1 cellular context compared by ENCODE assay signal in the genomic region with DNA sequence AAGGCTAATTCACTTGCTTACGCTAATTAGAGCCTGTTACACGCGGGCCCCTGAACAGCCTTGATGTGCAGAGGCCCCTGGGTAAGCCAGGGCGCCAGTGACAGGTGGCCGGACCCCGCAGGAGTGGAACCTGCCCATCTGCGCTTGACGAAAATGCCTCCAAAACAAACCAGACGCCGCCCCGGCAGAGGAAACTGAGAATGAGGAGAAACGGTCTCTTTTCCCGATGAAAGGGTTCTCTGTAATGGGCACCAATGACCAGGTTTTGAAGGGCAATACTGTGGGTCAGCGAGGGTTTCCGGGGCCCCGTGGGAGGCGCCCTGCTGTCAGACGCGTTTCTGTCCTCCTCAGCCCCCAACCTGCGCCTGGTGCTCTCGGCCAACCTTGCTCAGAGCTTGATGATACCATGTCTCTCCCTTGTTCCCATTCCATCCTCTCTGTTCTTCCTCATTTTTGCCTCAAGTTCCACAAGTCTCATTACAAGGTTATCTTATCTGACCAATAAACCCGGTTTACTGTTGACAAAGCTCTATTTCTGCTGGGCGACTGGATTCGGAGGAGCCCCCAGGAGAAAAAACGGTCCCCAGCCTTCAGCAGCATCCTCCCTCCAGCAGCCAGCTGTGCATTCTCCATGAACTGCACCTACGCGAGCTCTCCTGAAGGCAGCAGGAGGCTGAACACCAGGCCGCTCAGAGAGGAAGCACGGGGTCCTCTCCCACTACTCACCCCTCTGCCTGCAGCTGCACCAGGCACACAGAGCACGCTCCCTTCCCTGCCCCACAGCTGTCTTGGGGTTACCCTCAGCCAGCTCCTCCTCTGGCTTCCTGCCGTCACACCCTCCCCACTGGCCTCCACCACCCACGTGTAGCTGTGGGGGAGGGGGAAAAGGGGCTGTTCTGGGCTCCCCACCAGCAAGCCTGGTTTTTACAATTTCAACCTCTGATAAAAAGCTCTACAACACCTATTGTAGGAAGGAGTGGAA.
TF ChIP-seq lines count a peak whose summit lies in the region.

No MANE protein-coding gene starts in this region.

TF ChIP-seq in HEK293, 187 proteins besides CTCF, POLR2A, EP300 and RAD21 (continued from another document):
- TF ChIP-seq, protein P1, sequence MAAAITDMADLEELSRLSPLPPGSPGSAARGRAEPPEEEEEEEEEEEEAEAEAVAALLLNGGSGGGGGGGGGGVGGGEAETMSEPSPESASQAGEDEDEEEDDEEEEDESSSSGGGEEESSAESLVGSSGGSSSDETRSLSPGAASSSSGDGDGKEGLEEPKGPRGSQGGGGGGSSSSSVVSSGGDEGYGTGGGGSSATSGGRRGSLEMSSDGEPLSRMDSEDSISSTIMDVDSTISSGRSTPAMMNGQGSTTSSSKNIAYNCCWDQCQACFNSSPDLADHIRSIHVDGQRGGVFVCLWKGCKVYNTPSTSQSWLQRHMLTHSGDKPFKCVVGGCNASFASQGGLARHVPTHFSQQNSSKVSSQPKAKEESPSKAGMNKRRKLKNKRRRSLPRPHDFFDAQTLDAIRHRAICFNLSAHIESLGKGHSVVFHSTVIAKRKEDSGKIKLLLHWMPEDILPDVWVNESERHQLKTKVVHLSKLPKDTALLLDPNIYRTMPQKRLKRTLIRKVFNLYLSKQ (tag by site-specific recombination; IDR thresholded peaks at IDR 0.05; ENCODE audit: borderline replicate concordance): no peak
- TF ChIP-seq ZNF777 (tag by site-specific recombination; IDR thresholded peaks at IDR 0.05; ENCODE audit: borderline replicate concordance) (no peak), ZNF776 (tag by site-specific recombination; IDR thresholded peaks at IDR 0.05; ENCODE audit: borderline replicate concordance) (no peak), ZFHX2 (tag by site-specific recombination; conservative IDR thresholded peaks at IDR 0.05) (peak; percentile 56), ZIC2 (tag by site-specific recombination; IDR thresholded peaks at IDR 0.05) (peak; percentile 30; the same call in 1 of the 2 replicates), KLF16 (tag by site-specific recombination; IDR thresholded peaks at IDR 0.05) (no peak), ZNF214 (tag by site-specific recombination; IDR thresholded peaks at IDR 0.05; ENCODE audit: borderline replicate concordance) (no peak)
- TF ChIP-seq, protein P2, sequence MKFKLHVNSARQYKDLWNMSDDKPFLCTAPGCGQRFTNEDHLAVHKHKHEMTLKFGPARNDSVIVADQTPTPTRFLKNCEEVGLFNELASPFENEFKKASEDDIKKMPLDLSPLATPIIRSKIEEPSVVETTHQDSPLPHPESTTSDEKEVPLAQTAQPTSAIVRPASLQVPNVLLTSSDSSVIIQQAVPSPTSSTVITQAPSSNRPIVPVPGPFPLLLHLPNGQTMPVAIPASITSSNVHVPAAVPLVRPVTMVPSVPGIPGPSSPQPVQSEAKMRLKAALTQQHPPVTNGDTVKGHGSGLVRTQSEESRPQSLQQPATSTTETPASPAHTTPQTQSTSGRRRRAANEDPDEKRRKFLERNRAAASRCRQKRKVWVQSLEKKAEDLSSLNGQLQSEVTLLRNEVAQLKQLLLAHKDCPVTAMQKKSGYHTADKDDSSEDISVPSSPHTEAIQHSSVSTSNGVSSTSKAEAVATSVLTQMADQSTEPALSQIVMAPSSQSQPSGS (tag by site-specific recombination; IDR thresholded peaks at IDR 0.05; ENCODE audit: low read depth): no peak
